1 cellular context compared by ENCODE assay signal in the genomic region with DNA sequence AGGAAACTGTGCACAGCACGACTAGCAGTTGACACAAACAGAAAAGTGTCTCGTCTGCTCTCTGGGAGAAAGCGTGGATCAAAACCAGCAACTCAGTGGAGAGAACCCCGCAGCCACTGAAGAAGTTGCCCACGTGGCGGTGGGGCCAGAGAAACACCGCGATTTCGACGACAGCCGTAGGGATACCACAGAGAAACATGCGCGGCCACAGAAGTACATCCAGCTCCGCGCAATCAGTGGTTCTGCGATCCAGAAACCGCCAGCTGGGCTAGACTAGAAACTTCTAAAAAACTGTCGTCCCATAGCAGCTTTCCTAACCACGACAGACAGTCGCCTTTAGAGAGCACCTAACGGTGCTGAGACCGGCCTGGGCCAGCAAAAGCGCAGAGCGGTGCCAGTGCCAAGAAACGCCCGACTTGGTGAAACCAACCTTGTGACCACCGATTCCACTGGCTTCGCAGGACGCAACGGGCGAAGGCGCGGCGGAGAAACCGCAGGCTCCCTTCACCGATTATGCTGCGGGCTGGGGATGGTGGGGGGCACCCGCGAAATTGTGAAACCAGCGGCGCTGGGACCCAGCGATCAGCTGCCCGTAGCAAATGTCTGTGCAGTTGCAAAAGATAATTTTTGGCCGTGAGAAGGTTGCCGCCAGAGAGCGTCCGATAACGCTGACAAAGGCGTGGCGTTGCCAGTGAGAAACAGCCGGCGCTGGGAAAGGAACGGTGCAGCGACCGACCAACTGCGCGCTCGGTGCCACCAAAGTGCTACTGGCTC.
TF ChIP-seq lines count a peak whose summit lies in the region.

No MANE protein-coding gene starts in this region.

TF ChIP-seq in K562, 482 proteins besides CTCF, POLR2A, EP300 and RAD21 (continued from another document and continues in another):
- TF ChIP-seq HINFP (tag; conservative IDR thresholded peaks at IDR 0.05; ENCODE audit: low read depth) (no peak), SIN3B (IDR thresholded peaks at IDR 0.05; ENCODE audit: low read depth) (no peak), JUN (IDR thresholded peaks at IDR 0.05; ENCODE audit: borderline replicate concordance, low read depth, low read length) (peak; percentile 53; the same call in 1 of the 2 replicates), JUN (CRISPR knock-in tag; IDR thresholded peaks at IDR 0.05; ENCODE audit: borderline replicate concordance) (peak; percentile 97; the same call in 1 of the 2 replicates), SMAD2 (IDR thresholded peaks at IDR 0.05; ENCODE audit: low read depth, low read length) (no peak), ZNF274 (IDR thresholded peaks at IDR 0.05; ENCODE audit: borderline replicate concordance, low read depth, low read length) (no peak), CBX3 (IDR thresholded peaks at IDR 0.05; ENCODE audit: borderline replicate concordance in 1 of 2, low read length in 2 of 2) (peak in 1 of 2 experiments; percentile 88; a peak in 2 of 3 replicates), POLR3G (IDR thresholded peaks at IDR 0.05; ENCODE audit: extremely low read depth, insufficient read length, insufficient replicate concordance) (no peak), DLX4 (CRISPR knock-in tag; IDR thresholded peaks at IDR 0.05) (no peak), ZNF175 (CRISPR knock-in tag; IDR thresholded peaks at IDR 0.05; ENCODE audit: low read depth) (peak; percentile 82), TSC22D4 (tag; IDR thresholded peaks at IDR 0.05) (no peak), FOXJ2 (tag; IDR thresholded peaks at IDR 0.05) (no peak), ZNF121 (CRISPR knock-in tag; conservative IDR thresholded peaks at IDR 0.05) (no peak; the same call in 1 of the 2 replicates), SREBF2 (CRISPR knock-in tag; IDR thresholded peaks at IDR 0.05) (0 out of 2 replicates have a peak, but pooled peaks have one; percentile 84), TFAM (CRISPR knock-in tag; conservative IDR thresholded peaks at IDR 0.05) (no peak), ZBTB7A (IDR thresholded peaks at IDR 0.05; ENCODE audit: borderline replicate concordance, control insufficient read depth, low read depth, low read length) (peak; percentile 67; the same call in 1 of the 2 replicates), C11orf30 (IDR thresholded peaks at IDR 0.05; ENCODE audit: low read depth) (0 out of 2 replicates have a peak, but pooled peaks have one; percentile 33), ZC3H8 (IDR thresholded peaks at IDR 0.05) (no peak), CAMTA2 (CRISPR knock-in tag; conservative IDR thresholded peaks at IDR 0.05) (no peak), PML (IDR thresholded peaks at IDR 0.05; ENCODE audit: low read length) (no peak; the same call in 1 of the 2 replicates), FUS (optimal IDR thresholded peaks at IDR 0.05; ENCODE audit: low read depth, low read length) (no peak), MCM7 (IDR thresholded peaks at IDR 0.05) (no peak), MXI1 (IDR thresholded peaks at IDR 0.05; ENCODE audit: low read depth, low read length) (no peak), EZH2 (IDR thresholded peaks at IDR 0.05; ENCODE audit: borderline replicate concordance, low read depth, low read length) (no peak), RFX1 (IDR thresholded peaks at IDR 0.05) (0 out of 2 replicates have a peak, but pooled peaks have one; percentile 14), BCOR (IDR thresholded peaks at IDR 0.05) (peak; percentile 91), ETV1 (tag; conservative IDR thresholded peaks at IDR 0.05; ENCODE audit: low read depth) (peak; percentile 14; the same call in 1 of the 2 replicates), ZNF644 (tag; IDR thresholded peaks at IDR 0.05; ENCODE audit: low read depth) (peak; percentile 75; the same call in 1 of the 2 replicates), E2F1 (CRISPR knock-in tag; IDR thresholded peaks at IDR 0.05) (peak; percentile 75), ZNF174 (CRISPR knock-in tag; IDR thresholded peaks at IDR 0.05) (no peak), DNMT1 (IDR thresholded peaks at IDR 0.05) (no peak), MYC (IDR thresholded peaks at IDR 0.05; ENCODE audit: low read depth, low read length) (peak; percentile 67; the same call in 1 of the 2 replicates), MYC (CRISPR knock-in tag; IDR thresholded peaks at IDR 0.05; ENCODE audit: borderline replicate concordance, low read depth) (0 out of 2 replicates have a peak, but pooled peaks have one; percentile 80), TAF1 (IDR thresholded peaks at IDR 0.05; ENCODE audit: control insufficient read depth, extremely low read depth, insufficient read depth, low read length, severe bottlenecking) (peak; percentile 51), TCF7 (IDR thresholded peaks at IDR 0.05; ENCODE audit: borderline replicate concordance) (0 out of 2 replicates have a peak, but pooled peaks have one; percentile 64), HOXB6 (CRISPR knock-in tag; IDR thresholded peaks at IDR 0.05; ENCODE audit: borderline replicate concordance) (no peak), TCF15 (CRISPR knock-in tag; IDR thresholded peaks at IDR 0.05) (0 out of 2 replicates have a peak, but pooled peaks have one; percentile 56), ZFP36 (IDR thresholded peaks at IDR 0.05; ENCODE audit: low read depth, low read length, partially characterized antibody) (peak; percentile 44), NR3C1 (CRISPR knock-in tag; IDR thresholded peaks at IDR 0.05) (peak; percentile 94), MTA2 (IDR thresholded peaks at IDR 0.05; ENCODE audit: low read depth) (0 out of 2 replicates have a peak, but pooled peaks have one; percentile 2)
- TF ChIP-seq, protein P1, sequence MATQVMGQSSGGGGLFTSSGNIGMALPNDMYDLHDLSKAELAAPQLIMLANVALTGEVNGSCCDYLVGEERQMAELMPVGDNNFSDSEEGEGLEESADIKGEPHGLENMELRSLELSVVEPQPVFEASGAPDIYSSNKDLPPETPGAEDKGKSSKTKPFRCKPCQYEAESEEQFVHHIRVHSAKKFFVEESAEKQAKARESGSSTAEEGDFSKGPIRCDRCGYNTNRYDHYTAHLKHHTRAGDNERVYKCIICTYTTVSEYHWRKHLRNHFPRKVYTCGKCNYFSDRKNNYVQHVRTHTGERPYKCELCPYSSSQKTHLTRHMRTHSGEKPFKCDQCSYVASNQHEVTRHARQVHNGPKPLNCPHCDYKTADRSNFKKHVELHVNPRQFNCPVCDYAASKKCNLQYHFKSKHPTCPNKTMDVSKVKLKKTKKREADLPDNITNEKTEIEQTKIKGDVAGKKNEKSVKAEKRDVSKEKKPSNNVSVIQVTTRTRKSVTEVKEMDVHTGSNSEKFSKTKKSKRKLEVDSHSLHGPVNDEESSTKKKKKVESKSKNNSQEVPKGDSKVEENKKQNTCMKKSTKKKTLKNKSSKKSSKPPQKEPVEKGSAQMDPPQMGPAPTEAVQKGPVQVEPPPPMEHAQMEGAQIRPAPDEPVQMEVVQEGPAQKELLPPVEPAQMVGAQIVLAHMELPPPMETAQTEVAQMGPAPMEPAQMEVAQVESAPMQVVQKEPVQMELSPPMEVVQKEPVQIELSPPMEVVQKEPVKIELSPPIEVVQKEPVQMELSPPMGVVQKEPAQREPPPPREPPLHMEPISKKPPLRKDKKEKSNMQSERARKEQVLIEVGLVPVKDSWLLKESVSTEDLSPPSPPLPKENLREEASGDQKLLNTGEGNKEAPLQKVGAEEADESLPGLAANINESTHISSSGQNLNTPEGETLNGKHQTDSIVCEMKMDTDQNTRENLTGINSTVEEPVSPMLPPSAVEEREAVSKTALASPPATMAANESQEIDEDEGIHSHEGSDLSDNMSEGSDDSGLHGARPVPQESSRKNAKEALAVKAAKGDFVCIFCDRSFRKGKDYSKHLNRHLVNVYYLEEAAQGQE (CRISPR knock-in tag; IDR thresholded peaks at IDR 0.05; ENCODE audit: low read depth): no peak
- TF ChIP-seq, protein P2, sequence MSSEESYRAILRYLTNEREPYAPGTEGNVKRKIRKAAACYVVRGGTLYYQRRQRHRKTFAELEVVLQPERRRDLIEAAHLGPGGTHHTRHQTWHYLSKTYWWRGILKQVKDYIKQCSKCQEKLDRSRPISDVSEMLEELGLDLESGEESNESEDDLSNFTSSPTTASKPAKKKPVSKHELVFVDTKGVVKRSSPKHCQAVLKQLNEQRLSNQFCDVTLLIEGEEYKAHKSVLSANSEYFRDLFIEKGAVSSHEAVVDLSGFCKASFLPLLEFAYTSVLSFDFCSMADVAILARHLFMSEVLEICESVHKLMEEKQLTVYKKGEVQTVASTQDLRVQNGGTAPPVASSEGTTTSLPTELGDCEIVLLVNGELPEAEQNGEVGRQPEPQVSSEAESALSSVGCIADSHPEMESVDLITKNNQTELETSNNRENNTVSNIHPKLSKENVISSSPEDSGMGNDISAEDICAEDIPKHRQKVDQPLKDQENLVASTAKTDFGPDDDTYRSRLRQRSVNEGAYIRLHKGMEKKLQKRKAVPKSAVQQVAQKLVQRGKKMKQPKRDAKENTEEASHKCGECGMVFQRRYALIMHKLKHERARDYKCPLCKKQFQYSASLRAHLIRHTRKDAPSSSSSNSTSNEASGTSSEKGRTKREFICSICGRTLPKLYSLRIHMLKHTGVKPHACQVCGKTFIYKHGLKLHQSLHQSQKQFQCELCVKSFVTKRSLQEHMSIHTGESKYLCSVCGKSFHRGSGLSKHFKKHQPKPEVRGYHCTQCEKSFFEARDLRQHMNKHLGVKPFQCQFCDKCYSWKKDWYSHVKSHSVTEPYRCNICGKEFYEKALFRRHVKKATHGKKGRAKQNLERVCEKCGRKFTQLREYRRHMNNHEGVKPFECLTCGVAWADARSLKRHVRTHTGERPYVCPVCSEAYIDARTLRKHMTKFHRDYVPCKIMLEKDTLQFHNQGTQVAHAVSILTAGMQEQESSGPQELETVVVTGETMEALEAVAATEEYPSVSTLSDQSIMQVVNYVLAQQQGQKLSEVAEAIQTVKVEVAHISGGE (CRISPR knock-in tag; IDR thresholded peaks at IDR 0.05): no peak; a peak in 1 of 6 replicates
- TF ChIP-seq, protein P3, sequence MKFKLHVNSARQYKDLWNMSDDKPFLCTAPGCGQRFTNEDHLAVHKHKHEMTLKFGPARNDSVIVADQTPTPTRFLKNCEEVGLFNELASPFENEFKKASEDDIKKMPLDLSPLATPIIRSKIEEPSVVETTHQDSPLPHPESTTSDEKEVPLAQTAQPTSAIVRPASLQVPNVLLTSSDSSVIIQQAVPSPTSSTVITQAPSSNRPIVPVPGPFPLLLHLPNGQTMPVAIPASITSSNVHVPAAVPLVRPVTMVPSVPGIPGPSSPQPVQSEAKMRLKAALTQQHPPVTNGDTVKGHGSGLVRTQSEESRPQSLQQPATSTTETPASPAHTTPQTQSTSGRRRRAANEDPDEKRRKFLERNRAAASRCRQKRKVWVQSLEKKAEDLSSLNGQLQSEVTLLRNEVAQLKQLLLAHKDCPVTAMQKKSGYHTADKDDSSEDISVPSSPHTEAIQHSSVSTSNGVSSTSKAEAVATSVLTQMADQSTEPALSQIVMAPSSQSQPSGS (CRISPR knock-in tag; IDR thresholded peaks at IDR 0.05): peak; percentile 71; the same call in 1 of the 2 replicates
- TF ChIP-seq, protein P4, sequence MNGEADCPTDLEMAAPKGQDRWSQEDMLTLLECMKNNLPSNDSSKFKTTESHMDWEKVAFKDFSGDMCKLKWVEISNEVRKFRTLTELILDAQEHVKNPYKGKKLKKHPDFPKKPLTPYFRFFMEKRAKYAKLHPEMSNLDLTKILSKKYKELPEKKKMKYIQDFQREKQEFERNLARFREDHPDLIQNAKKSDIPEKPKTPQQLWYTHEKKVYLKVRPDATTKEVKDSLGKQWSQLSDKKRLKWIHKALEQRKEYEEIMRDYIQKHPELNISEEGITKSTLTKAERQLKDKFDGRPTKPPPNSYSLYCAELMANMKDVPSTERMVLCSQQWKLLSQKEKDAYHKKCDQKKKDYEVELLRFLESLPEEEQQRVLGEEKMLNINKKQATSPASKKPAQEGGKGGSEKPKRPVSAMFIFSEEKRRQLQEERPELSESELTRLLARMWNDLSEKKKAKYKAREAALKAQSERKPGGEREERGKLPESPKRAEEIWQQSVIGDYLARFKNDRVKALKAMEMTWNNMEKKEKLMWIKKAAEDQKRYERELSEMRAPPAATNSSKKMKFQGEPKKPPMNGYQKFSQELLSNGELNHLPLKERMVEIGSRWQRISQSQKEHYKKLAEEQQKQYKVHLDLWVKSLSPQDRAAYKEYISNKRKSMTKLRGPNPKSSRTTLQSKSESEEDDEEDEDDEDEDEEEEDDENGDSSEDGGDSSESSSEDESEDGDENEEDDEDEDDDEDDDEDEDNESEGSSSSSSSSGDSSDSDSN (IDR thresholded peaks at IDR 0.05; ENCODE audit: borderline replicate concordance in 1 of 2, low read depth in 2 of 2, low read length in 2 of 2): peak; percentile 10 to 93; a peak in 2 of 4 replicates
